8 cellular contexts compared by ENCODE assay signal in genomic region chr1:76784502-76784901, GRCh38.
"Had no signal": no experiment of that assay in that cellular context is flagged by ENCODE, and none has a peak within 500 bp of the region (broad histone marks: within the 10 kb centered on the region; RNA-seq: fewer than 3 reads in every experiment).

No MANE protein-coding gene starts in this region.

- FAIRE-seq: G401.6, GM12878, GM12891, GM12892, GM18507, GM19239 had no signal

- H3K4me3 ChIP-seq: GM12878 had no signal

- DNase-seq: GDM1, GF-D8 had no signal

- ATAC-seq: GM12878 had no signal
